22 cellular contexts compared by ENCODE assay signal in the genomic region with DNA sequence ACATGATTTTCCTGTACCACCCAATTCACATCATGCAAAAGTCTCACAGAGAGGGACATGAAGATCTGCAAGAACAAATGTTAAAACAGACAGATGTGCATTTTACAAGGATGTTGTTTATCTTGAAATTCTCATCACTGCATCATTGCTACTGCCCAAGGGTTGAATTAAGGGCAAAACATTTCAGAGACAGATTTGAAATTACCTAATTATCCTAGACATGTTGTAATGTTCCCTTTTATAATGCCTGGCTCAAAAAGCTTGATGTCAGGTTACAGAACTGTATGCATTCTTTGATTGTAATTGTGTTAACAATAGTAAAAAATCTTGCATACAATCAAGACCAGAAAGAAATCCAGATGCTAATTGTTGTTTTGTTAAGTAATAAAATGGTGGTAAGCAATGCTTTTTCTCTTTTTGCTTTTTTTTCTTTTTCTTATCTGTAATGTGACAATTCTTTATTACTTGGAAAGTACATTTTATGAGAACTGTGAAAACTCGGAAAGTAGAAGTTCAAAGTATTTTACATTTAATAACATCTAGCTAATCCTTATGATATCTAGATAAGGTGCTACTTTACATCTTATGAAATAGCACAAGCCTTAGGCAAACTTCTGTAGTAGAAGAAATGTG.
"Had no signal": no experiment of that assay in that cellular context is flagged by ENCODE, and none has a peak within 500 bp of the region (broad histone marks: within the 10 kb centered on the region; RNA-seq: fewer than 3 reads in every experiment).

No MANE protein-coding gene starts in this region.

- H3K36me3 ChIP-seq: ascending aorta, lower lobe of right lung, prostate gland, right atrium auricular region, suprapubic skin, transverse colon had no signal

- ATAC-seq: activated naive CD8-positive, alpha-beta T cell treated with anti-CD3 and anti-CD28 coated beads, Interleukin-2, amount 50 U/mL, for 24 hours; activated T-cell treated with anti-CD3 and anti-CD28 coated beads, Interleukin-2, amount 50 U/mL, for 4 hours; esophagus mucosa; foreskin keratinocyte; lower lobe of right lung had no signal

- H3K9me3 Mint-ChIP-seq: activated naive CD4-positive, alpha-beta T cell treated with anti-CD3 and anti-CD28 coated beads for 36 hours; activated naive CD8-positive, alpha-beta T cell treated with anti-CD3 and anti-CD28 coated beads, Interleukin-2, amount 50 U/mL, for 24 hours; activated T-cell treated with anti-CD3 and anti-CD28 coated beads, Interleukin-2, amount 50 U/mL, for 4 hours; dendritic cell treated with granulocyte-macrophage colony-stimulating factor and Interleukin-4, amounts not matched to agents 40 ng/mL and 50 ng/mL, for 4 days; nephron progenitor cell; stimulated activated naive CD8-positive, alpha-beta T cell treated with anti-CD3 and anti-CD28 coated beads, Interleukin-15, Interleukin-2, amounts not matched to agents 100 ng/mL and 50 ng/mL, for 24 hours had no signal

- DNase-seq: activated CD4-positive, alpha-beta T cell treated with anti-CD3 and anti-CD28 coated beads, Interleukin-2, amount 50 U/mL, for 1 hour; activated CD4-positive, CD25-positive, alpha-beta regulatory T cell treated with anti-CD3 and anti-CD28 coated beads, Interleukin-2, amount 50 U/mL, for 72 hours; activated CD8-positive, alpha-beta memory T cell treated with anti-CD3 and anti-CD28 coated beads, Interleukin-2, amount 50 U/mL, for 4 hours; activated naive CD4-positive, alpha-beta T cell treated with anti-CD3 and anti-CD28 coated beads for 36 hours; activated naive CD8-positive, alpha-beta T cell treated with anti-CD3 and anti-CD28 coated beads, Interleukin-2, amount 50 U/mL, for 24 hours; activated T-cell treated with anti-CD3 and anti-CD28 coated beads, Interleukin-2, amount 50 U/mL, for 4 hours; effector CD8-positive, alpha-beta T cell; foreskin keratinocyte; hypothalamus; lower lobe of right lung; midbrain; nephron progenitor cell; T-helper 1 cell; T-helper 9 cell; transverse colon had no signal

- H3K27ac ChIP-seq: ascending aorta, foreskin keratinocyte, lower lobe of right lung, prostate gland, right atrium auricular region, suprapubic skin, transverse colon had no signal

- H3K27me3 Mint-ChIP-seq: stimulated activated naive CD8-positive, alpha-beta T cell treated with anti-CD3 and anti-CD28 coated beads, Interleukin-15, Interleukin-2, amounts not matched to agents 100 ng/mL and 50 ng/mL, for 24 hours had no signal

- H3K4me3 ChIP-seq: ascending aorta, lower lobe of right lung, prostate gland, right atrium auricular region, suprapubic skin, transverse colon had no signal

- H3K9me3 ChIP-seq: ascending aorta, lower lobe of right lung, prostate gland, right atrium auricular region, suprapubic skin, transverse colon had no signal

- H3K27me3 ChIP-seq: ascending aorta, foreskin keratinocyte, right atrium auricular region, suprapubic skin, transverse colon had no signal

- H3K27ac Mint-ChIP-seq: activated naive CD4-positive, alpha-beta T cell treated with anti-CD3 and anti-CD28 coated beads for 36 hours; activated naive CD8-positive, alpha-beta T cell treated with anti-CD3 and anti-CD28 coated beads, Interleukin-2, amount 50 U/mL, for 24 hours; dendritic cell treated with granulocyte-macrophage colony-stimulating factor and Interleukin-4, amounts not matched to agents 40 ng/mL and 50 ng/mL, for 4 days; nephron progenitor cell; stimulated activated naive CD8-positive, alpha-beta T cell treated with anti-CD3 and anti-CD28 coated beads, Interleukin-15, Interleukin-2, amounts not matched to agents 100 ng/mL and 50 ng/mL, for 24 hours had no signal

- H3K4me3 Mint-ChIP-seq: activated naive CD4-positive, alpha-beta T cell treated with anti-CD3 and anti-CD28 coated beads for 36 hours; activated naive CD8-positive, alpha-beta T cell treated with anti-CD3 and anti-CD28 coated beads, Interleukin-2, amount 50 U/mL, for 24 hours; activated T-cell treated with anti-CD3 and anti-CD28 coated beads, Interleukin-2, amount 50 U/mL, for 4 hours; dendritic cell treated with granulocyte-macrophage colony-stimulating factor and Interleukin-4, amounts not matched to agents 40 ng/mL and 50 ng/mL, for 4 days; nephron progenitor cell; stimulated activated naive CD8-positive, alpha-beta T cell treated with anti-CD3 and anti-CD28 coated beads, Interleukin-15, Interleukin-2, amounts not matched to agents 100 ng/mL and 50 ng/mL, for 24 hours had no signal
